ENCODE assay signal across 14 cellular contexts in the genomic region with DNA sequence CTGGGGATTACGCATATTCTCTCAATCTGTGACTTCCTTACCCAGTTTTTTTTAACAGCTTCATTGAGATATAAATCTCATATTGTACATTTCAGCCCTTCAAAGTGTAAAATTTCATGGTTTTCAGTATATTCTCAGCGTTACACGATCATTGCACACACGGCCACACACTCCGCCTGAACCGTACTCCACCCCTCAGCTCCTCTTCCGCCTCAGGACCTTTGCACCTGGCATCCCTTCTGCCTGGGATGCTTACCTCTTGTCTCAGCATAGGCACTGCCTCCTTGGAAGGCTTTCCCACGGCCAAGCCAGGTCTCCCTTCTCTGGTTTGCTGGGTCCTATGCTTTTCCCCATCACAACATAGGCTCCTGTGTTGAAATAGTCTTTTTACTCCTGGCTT.
"Had no signal": no experiment of that assay in that cellular context is flagged by ENCODE, and none has a peak within 500 bp of the region (broad histone marks: within the 10 kb centered on the region; RNA-seq: fewer than 3 reads in every experiment).

No MANE protein-coding gene starts in this region.

- H3K36me3 Mint-ChIP-seq: naive thymus-derived CD4-positive, alpha-beta T cell had no signal

- H3K27ac ChIP-seq: esophagus squamous epithelium, hepatocyte, neutrophil, psoas muscle, right lobe of liver, tibial artery, uterus had no signal

- H3K9me3 ChIP-seq: esophagus squamous epithelium, neutrophil, psoas muscle, right lobe of liver, tibial artery, upper lobe of left lung, uterus had no signal

- H3K4me1 ChIP-seq: right lobe of liver, tibial artery, uterus had no signal

- H3K36me3 ChIP-seq: esophagus squamous epithelium, neutrophil, right lobe of liver, tibial artery, upper lobe of left lung, uterus had no signal

- H3K9me3 Mint-ChIP-seq: effector memory CD8-positive, alpha-beta T cell had no signal

- H3K4me3 ChIP-seq: esophagus squamous epithelium, hepatocyte, psoas muscle, right lobe of liver, tibial artery, upper lobe of left lung, uterus had no signal

- ATAC-seq: naive thymus-derived CD4-positive, alpha-beta T cell; right lobe of liver had no signal

- DNase-seq: effector memory CD8-positive, alpha-beta T cell; esophagus squamous epithelium; naive thymus-derived CD4-positive, alpha-beta T cell; psoas muscle; retina; right lobe of liver; stimulated activated CD4-positive, alpha-beta T cell treated with anti-CD3 and anti-CD28 coated beads, Interleukin-2, amount 100 ng/mL, for 24 hours; stimulated activated CD4-positive, alpha-beta T cell treated with anti-CD3 and anti-CD28 coated beads, Interleukin-4, amount 100 ng/mL, for 4 hours; stimulated activated naive CD4-positive, alpha-beta T cell treated with Interleukin-2 at 50 U/mL for 16 hours; tibial artery; upper lobe of left lung; uterus had no signal

- H3K27me3 ChIP-seq: right lobe of liver, tibial artery, upper lobe of left lung, uterus had no signal

- H3K4me3 Mint-ChIP-seq: effector memory CD8-positive, alpha-beta T cell; naive thymus-derived CD4-positive, alpha-beta T cell had no signal
